12 cellular contexts compared by ENCODE assay signal in the genomic region with DNA sequence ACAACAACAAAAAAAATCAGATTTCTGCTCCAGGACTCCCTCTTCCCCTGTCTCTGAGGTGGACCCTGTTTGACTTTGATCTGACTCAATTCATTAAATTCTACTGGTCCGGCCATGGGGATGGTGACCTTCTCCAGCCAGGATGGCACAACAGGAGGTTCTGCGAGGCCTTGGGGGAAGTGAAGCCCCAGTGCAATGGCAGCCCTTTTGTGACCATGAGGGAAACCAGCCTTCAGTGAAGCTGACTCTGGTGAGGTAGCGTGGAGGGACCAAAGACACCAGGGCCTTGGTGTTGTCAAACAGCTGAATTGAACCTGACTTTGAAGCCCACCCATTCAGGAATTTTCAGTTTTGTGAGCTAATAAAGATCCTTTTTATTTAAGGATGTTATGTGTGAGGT. TPM values are rescaled to one million over a fixed set of nuclear protein-coding genes. Genes with fewer than 3 reads are reported as not detected.
"Had no signal": no experiment of that assay in that cellular context is flagged by ENCODE, and none has a peak within 500 bp of the region (broad histone marks: within the 10 kb centered on the region; RNA-seq: fewer than 3 reads in every experiment).

No MANE protein-coding gene starts in this region.

- H3K36me3 ChIP-seq: HAP-1 had no signal

- H3K4me1 ChIP-seq: HAP-1 had no signal

- H2AFZ ChIP-seq: GM23248, GM23338 had no signal

- FAIRE-seq: H1, H54 had no signal

- H3K4me3 ChIP-seq: GM23248, GM23338, HAP-1 had no signal

- ATAC-seq: GM23338, HCT116 had no signal

- H3K4me2 ChIP-seq: GM23338 had no signal

- H3K9me3 ChIP-seq: HAP-1 had no signal

- DNase-seq: GM23248, GOT3, H7, H9, HCEC 1CT, HFFc6 had no signal

- H3K27ac ChIP-seq: GM23248 had no signal

- H3K9ac ChIP-seq: GM23248 had no signal

RNA-seq across cellular contexts. Expression of a gene that starts 44.5 kb away (rescaled TPM):
- total RNA-seq: H4, HFFc6 had no signal
